Comparison of ENCODE assay signal across 9 cellular contexts in genomic region chr6:168060521-168060931, GRCh38. TPM values are rescaled to one million over a fixed set of nuclear protein-coding genes. Genes with fewer than 3 reads are reported as not detected.
DNase-seq lines count a peak whose midpoint lies in the region; ATAC-seq and TF ChIP-seq lines count a peak whose summit lies in the region.
"Had no signal": no experiment of that assay in that cellular context is flagged by ENCODE, and none has a peak within 500 bp of the region (broad histone marks: within the 10 kb centered on the region; RNA-seq: fewer than 3 reads in every experiment).

No MANE protein-coding gene starts in this region.

- in situ Hi-C loops in astrocyte of the cerebellum (cut with HindIII; ENCODE audit: low sequenced_read_pairs) = no loop called here

- H3K27ac ChIP-seq in thoracic aorta = no peak overlapping the region

- TF ChIP-seq CTCF in astrocyte of the cerebellum (IDR thresholded peaks at IDR 0.05; ENCODE audit: low read depth, low read length, missing control alignments) (peak; percentile 72), thoracic aorta (IDR thresholded peaks at IDR 0.05) (peak; percentile 25), GM10266 (IDR thresholded peaks at IDR 0.05; ENCODE audit: control insufficient read depth, insufficient read depth, low read depth, missing control alignments) (no peak)

- H3K9me3 ChIP-seq in thoracic aorta = no peaks in the 10 kb centered on the region

- no peak for ATAC-seq in thoracic aorta (ENCODE audit: insufficient number of reproducible peaks, low FRiP score, low read depth)
- ATAC-seq in GM19035 (IDR thresholded peaks at IDR 0.05; ENCODE audit: unreplicated experiment) = no peak

- H3K4me3 ChIP-seq in astrocyte of the cerebellum (ENCODE audit: low read depth, low read length) (no peak overlapping the region), thoracic aorta (no peak overlapping the region)
- H3K4me3 ChIP-seq: lung had no signal

- DNase-seq in NCI-H510A treated with DMSO at 0.1 percent for 48 hours (lab: John Stamatoyannopoulos, UW) = peak; percentile 36
- DNase-seq in NCI-H510A (lab: John Stamatoyannopoulos, UW) = no peak
- peak; percentile 34 for DNase-seq in astrocyte of the cerebellum (ENCODE audit: low read depth)
- DNase-seq in islet precursor cell = peak; percentile 86
- DNase-seq in thoracic aorta (ENCODE audit: low spot score) = no peak
- DNase-seq in GM10266 (ENCODE audit: extremely low spot score) = no peak
- DNase-seq in D341Med (ENCODE audit: low spot score) = no peak

- no peaks in the 10 kb centered on the region for H3K36me3 ChIP-seq in thoracic aorta

- H3K27me3 ChIP-seq in thoracic aorta (replicated peaks; ENCODE audit: insufficient read depth) = no peaks in the 10 kb centered on the region

- peaks cover 0 to 7% of the 10 kb centered on the region in 2 donors for H3K4me1 ChIP-seq in thoracic aorta (ENCODE audit: control insufficient read depth in 1 of 2, low read depth in 2 of 2)

RNA-seq across cellular contexts. Expression of gene FRMD1, which starts 18.5 kb away (rescaled TPM):
- total RNA-seq in thoracic aorta = not detected

Comparison
In these comparisons a context has a peak if more than half of its experiments do, and no peak if none do; other contexts are left out.
1. DNase-seq: peak in NCI-H510A treated with DMSO at 0.1 percent for 48 hours (single experiment), astrocyte of the cerebellum (single experiment) and islet precursor cell (single experiment); none in NCI-H510A (single experiment), thoracic aorta (single experiment), GM10266 (single experiment) and D341Med (single experiment).